9 cellular contexts compared by ENCODE assay signal in the genomic region with DNA sequence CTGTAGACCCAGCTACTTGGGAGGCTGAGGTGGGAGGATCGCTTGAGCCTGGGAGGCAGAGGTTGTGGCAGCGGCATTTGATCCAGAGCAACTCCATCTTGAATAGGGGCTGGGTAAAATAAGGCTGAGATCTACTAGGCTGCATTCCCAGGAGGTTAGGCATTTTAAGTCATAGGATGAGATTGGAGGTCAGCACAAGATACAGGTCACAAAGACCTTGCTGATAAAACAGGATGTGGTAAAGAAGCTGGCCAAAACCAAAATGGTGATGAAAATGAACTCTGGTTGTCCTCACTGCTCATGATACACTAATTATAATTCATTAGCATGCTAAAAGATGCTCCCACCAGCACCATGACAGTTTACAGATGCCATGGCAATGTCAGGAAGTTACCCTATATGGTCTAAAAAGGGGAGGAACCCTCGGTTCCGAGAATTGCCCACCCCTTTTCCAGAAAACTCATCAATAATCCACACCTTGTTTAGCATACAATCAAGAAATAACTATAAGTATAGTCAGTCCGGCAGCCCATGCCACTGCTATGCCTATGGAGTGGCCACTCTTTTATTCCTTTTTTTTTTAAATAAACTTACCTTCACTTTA. TPM values are rescaled to one million over a fixed set of nuclear protein-coding genes. Genes with fewer than 3 reads are reported as not detected.
"Had no signal": no experiment of that assay in that cellular context is flagged by ENCODE, and none has a peak within 500 bp of the region (broad histone marks: within the 10 kb centered on the region; RNA-seq: fewer than 3 reads in every experiment).

No MANE protein-coding gene starts in this region.

RNA-seq across cellular contexts. Expression of a gene that starts 13.4 kb away (rescaled TPM):
- total RNA-seq: activated B cell treated with CpG ODN at 0.5 μM for 24 hours; activated CD8-positive, alpha-beta memory T cell treated with anti-CD3 and anti-CD28 coated beads for 36 hours; activated T-helper 2 cell treated with anti-CD3 and anti-CD28 coated beads, Interferon-gamma antibody, Interleukin-2, Interleukin-4, amounts not matched to agents 10 μg/mL and 5 μg/mL and 100 μg/mL, durations not matched to agents 14 hours and 24 hours and 36 hours; bronchial epithelial cell; LHCN-M2; RPMI7951; T-helper 17 cell had no signal
- polyA plus RNA-seq: IgD-negative memory B cell, SK-N-SH had no signal
